In the genomic region with DNA sequence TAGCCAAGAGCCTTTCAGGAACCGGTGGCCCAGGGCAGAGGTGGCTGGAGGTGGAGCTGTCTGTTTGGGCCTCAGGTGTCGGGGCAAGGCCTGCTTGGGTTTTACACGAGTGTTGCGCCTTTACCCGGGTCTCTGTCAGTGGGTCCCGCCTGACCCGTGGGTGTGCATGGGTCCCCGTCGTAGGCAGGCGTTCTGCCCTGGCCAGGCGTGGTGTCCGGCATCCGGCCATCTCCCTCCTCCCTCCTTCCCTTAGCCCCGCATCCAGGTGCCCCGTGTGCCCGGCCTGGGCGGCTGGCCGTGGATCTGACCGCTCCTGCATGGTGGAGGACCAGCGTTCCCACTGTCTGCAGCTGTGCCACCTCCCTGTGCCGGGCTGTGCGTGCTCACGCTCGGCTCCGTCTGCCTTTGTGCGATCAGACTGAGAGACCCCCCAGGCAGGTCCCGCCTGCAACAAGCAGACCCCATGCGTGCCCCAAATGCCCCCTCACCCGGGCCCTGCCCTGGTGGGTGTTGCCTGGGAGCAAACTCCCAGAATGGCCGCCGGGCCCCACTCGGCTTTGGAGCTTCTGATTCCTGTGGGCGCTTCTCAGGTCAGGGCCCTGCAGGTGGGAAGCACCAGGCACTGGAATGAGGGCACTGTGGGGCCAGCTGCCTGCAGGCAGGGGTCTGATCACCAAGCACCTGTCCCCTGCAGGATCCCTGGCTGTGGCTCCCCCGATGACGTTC, we compare ENCODE assay signal across 17 cellular contexts. TPM values are rescaled to one million over a fixed set of nuclear protein-coding genes. Genes with fewer than 3 reads are reported as not detected.
DNase-seq lines count a peak whose midpoint lies in the region; TF ChIP-seq lines count a peak whose summit lies in the region.
"Had no signal": no experiment of that assay in that cellular context is flagged by ENCODE, and none has a peak within 500 bp of the region (broad histone marks: within the 10 kb centered on the region; RNA-seq: fewer than 3 reads in every experiment).

No MANE protein-coding gene starts in this region.

- H4K5ac ChIP-seq in mesendoderm (ENCODE audit: low read length), result no peak overlapping the region

- no peak overlapping the region for H3K18ac ChIP-seq in mesendoderm (ENCODE audit: low read length)

- H3K4me1 ChIP-seq in OCI-LY3 (ENCODE audit: low read length) (peaks cover 13% of the 10 kb centered on the region), suprapubic skin (no peaks in the 10 kb centered on the region), mesendoderm (ENCODE audit: control insufficient read depth, low read depth, low read length) (peaks cover under 1% of the 10 kb centered on the region)
- H3K4me1 ChIP-seq: vagina had no signal

- no peak overlapping the region for H3K9ac ChIP-seq in OCI-LY3 (ENCODE audit: low read length)
- H3K9ac ChIP-seq in mesendoderm (ENCODE audit: low read length), result no peak overlapping the region

- H3K23ac ChIP-seq in mesendoderm (ENCODE audit: low read length), result no peak overlapping the region

- no peak overlapping the region for H2AK5ac ChIP-seq in mesendoderm (ENCODE audit: low read length)

- peak overlapping the region; percentile 57 for H3K4me2 ChIP-seq in OCI-LY3 (ENCODE audit: low read length)
- H3K4me2 ChIP-seq in mesendoderm (ENCODE audit: low read length), result no peak overlapping the region

- DNase-seq in GM13976 (ENCODE audit: low spot score) (peak; percentile 60), hepatic stellate cell (ENCODE audit: low spot score) (peak; percentile 7), suprapubic skin (ENCODE audit: low spot score in 2 of 2) (peak; percentile 61 to 62), HK-2 (ENCODE audit: unreplicated experiment) (no peak), SK-N-DZ (ENCODE audit: low spot score) (no peak), mesendoderm (no peak)
- DNase-seq: GF-D8; HCEC 1CT; MG63; natural killer cell; NK-92 treated with Interleukin-12 subunit alpha and Interleukin-12 subunit beta, amount 100 ng/mL, for 24 hours; SIG-M5; stimulated activated CD4-positive, alpha-beta T cell treated with anti-CD3 and anti-CD28 coated beads, Interleukin-2, amount 100 ng/mL, for 48 hours had no signal

- H3K79me1 ChIP-seq in mesendoderm (ENCODE audit: low read length), result no peaks in the 10 kb centered on the region

- H2BK15ac ChIP-seq in mesendoderm (replicated peaks; ENCODE audit: low read depth), result no peak overlapping the region

- no peak overlapping the region for H3K56ac ChIP-seq in mesendoderm (ENCODE audit: low read length)

- H3K9me3 ChIP-seq in OCI-LY3 (ENCODE audit: insufficient read depth, low read length) (no peaks in the 10 kb centered on the region), suprapubic skin (no peaks in the 10 kb centered on the region)
- H3K9me3 ChIP-seq: MG63, vagina had no signal

- 89% methylated on average over 18 of the region's 35 CpGs for WGBS in suprapubic skin
- WGBS in mesendoderm (ENCODE audit: extremely low coverage, insufficient coverage, low lambda C conversion rate), result no CpG with 5 or more reads among the region's 35 CpGs

- in situ Hi-C loops in GM13976 (cut with MboI; ENCODE audit: low sequenced_read_pairs, unreplicated experiment), result no loop called here

- no peak for TF ChIP-seq EP300 in suprapubic skin (IDR thresholded peaks at IDR 0.05)

- H3K79me2 ChIP-seq in OCI-LY3 (ENCODE audit: low read length) (no peaks in the 10 kb centered on the region), mesendoderm (ENCODE audit: control insufficient read depth, insufficient read depth, low read length) (no peaks in the 10 kb centered on the region)

- no peak overlapping the region for H2BK120ac ChIP-seq in mesendoderm (ENCODE audit: low read depth, low read length)

- H2AFZ ChIP-seq in OCI-LY3 (ENCODE audit: low read depth, low read length), result no peak overlapping the region

- H2BK5ac ChIP-seq in mesendoderm (ENCODE audit: low read length), result no peak overlapping the region

- no peak overlapping the region for H3K4ac ChIP-seq in mesendoderm (ENCODE audit: low read depth, low read length)

- no peak for TF ChIP-seq POLR2A in suprapubic skin (IDR thresholded peaks at IDR 0.05)

- no peak overlapping the region for H4K8ac ChIP-seq in mesendoderm (ENCODE audit: low read depth, low read length)

- no peaks in the 10 kb centered on the region for H4K20me1 ChIP-seq in OCI-LY3 (ENCODE audit: insufficient read depth, low read length)

- H3K27me3 ChIP-seq in OCI-LY3 (ENCODE audit: low read depth, low read length) (no peaks in the 10 kb centered on the region), suprapubic skin (peaks cover 21% of the 10 kb centered on the region), mesendoderm (ENCODE audit: insufficient read depth, low read length, poor library complexity) (no peaks in the 10 kb centered on the region)
- H3K27me3 ChIP-seq: MG63, vagina had no signal

- H3K4me3 ChIP-seq in OCI-LY3 (ENCODE audit: low read length) (peak overlapping the region; percentile 54; the same call in 1 of the 2 replicates), suprapubic skin (no peak overlapping the region), mesendoderm (ENCODE audit: low read length) (no peak overlapping the region)
- H3K4me3 ChIP-seq: MG63, vagina had no signal

- H3K36me3 ChIP-seq in OCI-LY3 (replicated peaks; ENCODE audit: low read depth, low read length), result no peaks in the 10 kb centered on the region
- H3K36me3 ChIP-seq in suprapubic skin, result no peaks in the 10 kb centered on the region
- H3K36me3 ChIP-seq in mesendoderm (ENCODE audit: control insufficient read depth, insufficient read depth, low read length), result no peaks in the 10 kb centered on the region
- H3K36me3 ChIP-seq: MG63, vagina had no signal

- H3K27ac ChIP-seq in OCI-LY3 (ENCODE audit: low read length), result no peak overlapping the region
- H3K27ac ChIP-seq in suprapubic skin, result no peak overlapping the region
- H3K27ac ChIP-seq in mesendoderm (ENCODE audit: low read depth, low read length), result no peak overlapping the region
- H3K27ac ChIP-seq: vagina had no signal

- TF ChIP-seq CTCF in GM13976 (IDR thresholded peaks at IDR 0.05; ENCODE audit: borderline replicate concordance, control extremely low read depth, extremely low read depth, insufficient read depth, missing control alignments), result no peak
- TF ChIP-seq CTCF in OCI-LY3 (IDR thresholded peaks at IDR 0.05; ENCODE audit: low read depth, low read length), result no peak
- no peak for TF ChIP-seq CTCF in suprapubic skin (IDR thresholded peaks at IDR 0.05)

RNA-seq across cellular contexts. Expression of a gene that starts 4.2 kb away (rescaled TPM):
- under 1 TPM in 2 of 4 donors, not detected in 2; 0.21 to 0.70 TPM for total RNA-seq in suprapubic skin
- polyA plus RNA-seq in SK-N-DZ (2014; cell fraction: cytosol; rRNA removed), result 63.5 and 81.6 TPM in 2 replicates
- 78.8 and 121 TPM in 2 replicates for polyA plus RNA-seq in SK-N-DZ (2014; cell fraction: nucleus; rRNA removed)
- polyA plus RNA-seq in mesendoderm (2013, experiment 1 of 2), result 0.04 TPM
- 0.04 TPM for polyA plus RNA-seq in mesendoderm (2013, experiment 2 of 2)
- total RNA-seq: activated CD8-positive, alpha-beta memory T cell treated with anti-CD3 and anti-CD28 coated beads for 36 hours; CD8-positive, alpha-beta memory T cell; vagina had no signal
- polyA plus RNA-seq: CD8-positive, alpha-beta memory T cell had no signal

RNA-seq across cellular contexts. Expression of a gene that starts 36.6 kb away (rescaled TPM):
- total RNA-seq in suprapubic skin, result not detected
- polyA plus RNA-seq in SK-N-DZ (2014; cell fraction: cytosol; rRNA removed), result 0.34 and 2.9 TPM in 2 replicates
- polyA plus RNA-seq in SK-N-DZ (2014; cell fraction: nucleus; rRNA removed), result 3.1 and 5.4 TPM in 2 replicates
- not detected for polyA plus RNA-seq in mesendoderm (2013, experiment 1 of 2)
- 0.04 TPM for polyA plus RNA-seq in mesendoderm (2013, experiment 2 of 2)
- polyA plus RNA-seq: CD8-positive, alpha-beta memory T cell had no signal

RNA-seq across cellular contexts. Expression of a gene that starts 45.5 kb away (rescaled TPM):
- not detected for total RNA-seq in suprapubic skin
- polyA plus RNA-seq in SK-N-DZ (2014; cell fraction: cytosol; rRNA removed), result 1.4 and 1.5 TPM in 2 replicates
- polyA plus RNA-seq in SK-N-DZ (2014; cell fraction: nucleus; rRNA removed), result 0.53 and 2.6 TPM in 2 replicates
- polyA plus RNA-seq in mesendoderm (2013, experiment 1 of 2), result 0.87 TPM
- polyA plus RNA-seq in mesendoderm (2013, experiment 2 of 2), result 0.78 TPM

RNA-seq across cellular contexts. Expression of a gene that starts 56.3 kb away (rescaled TPM):
- total RNA-seq in suprapubic skin, result not detected
- polyA plus RNA-seq in SK-N-DZ (2014; cell fraction: cytosol; rRNA removed), result 8.1 and 9.9 TPM in 2 replicates
- polyA plus RNA-seq in SK-N-DZ (2014; cell fraction: nucleus; rRNA removed), result 55.7 and 73.8 TPM in 2 replicates
- polyA plus RNA-seq in mesendoderm (2013, experiment 1 of 2), result not detected
- not detected for polyA plus RNA-seq in mesendoderm (2013, experiment 2 of 2)
- total RNA-seq: vagina had no signal

Comparison
In these comparisons a context has a peak if more than half of its experiments do, and no peak if none do; other contexts are left out.
1. DNase-seq: peak in GM13976 (single experiment), hepatic stellate cell (single experiment) and suprapubic skin (2 of 2); none in HK-2 (single experiment), SK-N-DZ (single experiment) and mesendoderm (single experiment).